In the genomic region with DNA sequence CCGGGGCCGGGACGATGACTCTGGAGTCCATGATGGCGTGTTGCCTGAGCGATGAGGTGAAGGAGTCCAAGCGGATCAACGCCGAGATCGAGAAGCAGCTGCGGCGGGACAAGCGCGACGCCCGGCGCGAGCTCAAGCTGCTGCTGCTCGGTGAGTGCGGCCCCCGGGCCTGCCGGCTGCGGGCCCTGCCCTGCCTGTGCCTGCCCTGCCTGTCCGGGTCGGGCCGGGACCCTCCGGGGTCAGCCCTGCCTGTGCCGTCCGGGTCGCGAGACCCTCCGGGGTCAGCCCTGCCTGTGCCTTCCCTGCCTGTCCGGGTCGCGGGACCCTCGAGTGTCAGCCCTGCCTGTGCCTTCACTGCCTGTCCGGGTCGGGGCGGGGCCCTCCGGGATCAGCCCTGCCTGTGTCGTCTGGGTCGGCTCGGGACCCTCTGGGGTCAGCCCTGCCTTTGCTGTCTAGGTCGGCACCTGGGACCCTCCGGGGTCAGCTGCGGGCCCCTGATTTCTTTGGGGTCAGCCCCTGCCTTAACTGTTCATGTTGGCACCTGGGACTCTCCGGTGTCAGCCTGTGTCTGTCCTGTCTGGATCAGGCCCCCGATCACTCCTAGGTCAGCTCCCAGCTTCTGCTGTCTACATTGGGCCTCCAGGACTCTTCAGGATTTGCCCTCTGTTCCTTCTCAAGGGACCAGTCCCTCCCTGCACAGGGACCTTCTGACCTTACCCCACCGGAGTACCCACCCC, we compare ENCODE assay signal across 8 cellular contexts. TPM values are rescaled to one million over a fixed set of nuclear protein-coding genes. Genes with fewer than 3 reads are reported as not detected.
DNase-seq lines count a peak whose midpoint lies in the region; ATAC-seq and TF ChIP-seq lines count a peak whose summit lies in the region.

No MANE protein-coding gene starts in this region.

- H3K36me3 Mint-ChIP-seq in activated T-cell treated with anti-CD3 and anti-CD28 coated beads, Interleukin-2, amount 50 U/mL, for 24 hours (ENCODE audit: low read depth): no peaks in the 10 kb centered on the region

- no peak for ATAC-seq in foreskin keratinocyte
- ATAC-seq in HG03442 (IDR thresholded peaks at IDR 0.05; ENCODE audit: unreplicated experiment): no peak
- ATAC-seq in GM19463 (IDR thresholded peaks at IDR 0.05; ENCODE audit: unreplicated experiment): no peak

- H3K4me3 Mint-ChIP-seq in activated T-cell treated with anti-CD3 and anti-CD28 coated beads, Interleukin-2, amount 50 U/mL, for 24 hours: peak overlapping the region; percentile 78

- no peaks in the 10 kb centered on the region for H3K36me3 ChIP-seq in HUES64 (ENCODE audit: insufficient read depth, low read length)

- H3K9me3 Mint-ChIP-seq in activated T-cell treated with anti-CD3 and anti-CD28 coated beads, Interleukin-2, amount 50 U/mL, for 24 hours: no peaks in the 10 kb centered on the region

- H3K4me3 ChIP-seq in HUES64 (ENCODE audit: low read length) (peak overlapping the region; percentile 89), skeletal muscle cell (ENCODE audit: low read depth, low read length) (peak overlapping the region; percentile 93)

- H3K4me1 ChIP-seq in HUES64 (ENCODE audit: insufficient read depth, low read length) (peaks cover 11% of the 10 kb centered on the region; the same call in 1 of the 2 replicates), foreskin keratinocyte (no peaks in the 10 kb centered on the region)

- H3K27me3 ChIP-seq in HUES64 (ENCODE audit: insufficient read depth, low read length): no peaks in the 10 kb centered on the region
- H3K27me3 ChIP-seq in foreskin keratinocyte: no peaks in the 10 kb centered on the region

- no peaks in the 10 kb centered on the region for H3K9me3 ChIP-seq in HUES64 (ENCODE audit: insufficient read depth, low read depth, low read length)

- H3K27me3 Mint-ChIP-seq in activated T-cell treated with anti-CD3 and anti-CD28 coated beads, Interleukin-2, amount 50 U/mL, for 24 hours: peaks cover 12% of the 10 kb centered on the region

- peak; percentile 3 for TF ChIP-seq POLR2A in GM18526 (IDR thresholded peaks at IDR 0.05; ENCODE audit: extremely low read depth, insufficient read length)

- H3K27ac ChIP-seq in HUES64 (ENCODE audit: low read depth, low read length) (no peak overlapping the region), foreskin keratinocyte (peak overlapping the region; percentile 44)

- H3K9ac ChIP-seq in HUES64 (ENCODE audit: low read depth, low read length): peak overlapping the region; percentile 73

- 2% methylated on average over 48 of the region's 48 CpGs for WGBS in HUES64

- peak overlapping the region; percentile 33 for H3K27ac Mint-ChIP-seq in activated T-cell treated with anti-CD3 and anti-CD28 coated beads, Interleukin-2, amount 50 U/mL, for 24 hours

- DNase-seq in activated T-cell treated with anti-CD3 and anti-CD28 coated beads, Interleukin-2, amount 50 U/mL, for 24 hours: peak; percentile 57
- DNase-seq in foreskin keratinocyte: no peak
- no peak for DNase-seq in skeletal muscle cell (ENCODE audit: low read depth)
- no peak for DNase-seq in NCI-H510A treated with DMSO at 0.1 percent for 48 hours (lab: John Stamatoyannopoulos, UW)

- no peak for TF ChIP-seq CTCF in foreskin keratinocyte (conservative IDR thresholded peaks at IDR 0.05)

- peaks cover 26% of the 10 kb centered on the region for H3K4me1 Mint-ChIP-seq in activated T-cell treated with anti-CD3 and anti-CD28 coated beads, Interleukin-2, amount 50 U/mL, for 24 hours (ENCODE audit: low read depth)

RNA-seq across cellular contexts. Expression of a gene that starts 0.6 kb away (rescaled TPM):
- 12.7 TPM for polyA plus RNA-seq in HUES64 (2013, experiment 1 of 2)
- 12.2 TPM for polyA plus RNA-seq in HUES64 (2013, experiment 2 of 2)
- 53.7 and 59.5 TPM in 2 replicates for total RNA-seq in foreskin keratinocyte
- polyA plus RNA-seq in foreskin keratinocyte: 38.7 and 40.1 TPM in 2 replicates

RNA-seq across cellular contexts. Expression of a gene that starts 32.5 kb away (rescaled TPM):
- 95.1 TPM for polyA plus RNA-seq in HUES64 (2013, experiment 1 of 2)
- 123 TPM for polyA plus RNA-seq in HUES64 (2013, experiment 2 of 2)
- total RNA-seq in foreskin keratinocyte: 343 TPM in 2 replicates
- 417 and 421 TPM in 2 replicates for polyA plus RNA-seq in foreskin keratinocyte

RNA-seq across cellular contexts. Expression of a gene that starts 41.0 kb away (rescaled TPM):
- polyA plus RNA-seq in HUES64 (2013, experiment 1 of 2): not detected
- not detected for polyA plus RNA-seq in HUES64 (2013, experiment 2 of 2)
- total RNA-seq in foreskin keratinocyte: 114 and 130 TPM in 2 replicates
- polyA plus RNA-seq in foreskin keratinocyte: 109 and 126 TPM in 2 replicates
